Comparison of ENCODE assay signal across 18 cellular contexts in the genomic region with DNA sequence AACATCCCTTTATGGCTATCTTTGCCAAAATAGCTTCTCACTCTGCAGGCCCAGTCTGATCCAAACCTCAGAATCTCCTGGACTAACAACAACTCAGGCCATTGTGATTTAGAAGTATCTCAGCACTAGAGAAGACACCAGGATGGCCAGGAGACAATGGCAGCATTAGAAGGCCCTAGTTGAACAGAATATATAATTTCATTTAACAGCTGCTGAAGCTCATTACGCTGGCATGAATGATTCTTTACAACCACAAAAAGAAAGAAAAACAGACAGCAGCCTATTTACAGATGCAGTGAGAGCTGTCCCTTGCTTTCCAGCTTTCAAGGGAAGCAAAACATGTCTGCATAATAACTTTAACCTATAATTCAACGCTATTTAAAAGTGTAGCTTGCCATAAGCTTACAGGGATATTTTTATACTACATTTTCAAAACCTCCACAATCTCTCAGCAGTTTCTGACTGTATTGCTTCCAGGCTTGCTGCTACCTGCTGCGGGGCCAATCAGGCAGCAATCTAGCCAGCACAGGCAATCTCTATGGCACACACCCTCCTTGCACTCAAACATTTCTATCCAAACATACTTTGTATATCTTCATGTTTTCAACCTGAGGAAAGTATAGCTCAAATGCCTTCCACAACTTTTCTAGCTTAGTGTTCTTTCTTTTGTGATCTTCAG.
A peak's percentile ranks its signal among the peaks of the same experiment; 100 is the strongest.
DNase-seq lines count a peak whose midpoint lies in the region; ATAC-seq, FAIRE-seq and TF ChIP-seq lines count a peak whose summit lies in the region.
"Had no signal": no experiment of that assay in that cellular context is flagged by ENCODE, and none has a peak within 500 bp of the region (broad histone marks: within the 10 kb centered on the region; RNA-seq: fewer than 3 reads in every experiment).

No MANE protein-coding gene starts in this region.

- 44 to 58% methylated on average over 3 of the region's 3 CpGs for WGBS in aorta, 2 donors

- no peaks in the 10 kb centered on the region for H3K9me3 Mint-ChIP-seq in astrocyte (ENCODE audit: unreplicated experiment)
- H3K9me3 Mint-ChIP-seq: T-helper 1 cell treated with Interleukin-12 subunit alpha and Interleukin-12 subunit beta and Interleukin-4 antibody, amounts not matched to agents 30 μg/mL and 1 μg/mL, for 36 hours had no signal

- no peaks in the 10 kb centered on the region for H3K9me3 ChIP-seq in left ventricle myocardium inferior (replicated peaks)
- H3K9me3 ChIP-seq in astrocyte (ENCODE audit: insufficient read depth, low read depth, low read length) = no peaks in the 10 kb centered on the region
- H3K9me3 ChIP-seq in muscle layer of duodenum (ENCODE audit: control insufficient read depth in 1 of 2, low read length in 2 of 2) = no peaks in the 10 kb centered on the region
- H3K9me3 ChIP-seq in aorta (ENCODE audit: control insufficient read depth, low read length) = no peaks in the 10 kb centered on the region
- no peaks in the 10 kb centered on the region for H3K9me3 ChIP-seq in vagina
- H3K9me3 ChIP-seq: Caco-2, right atrium auricular region had no signal

- no peaks in the 10 kb centered on the region for H4K20me1 ChIP-seq in astrocyte (ENCODE audit: insufficient read depth, low read length)

- H3K4me1 ChIP-seq in left ventricle myocardium inferior (peaks cover 89% of the 10 kb centered on the region), astrocyte (ENCODE audit: insufficient read depth, low read length) (peaks cover 21% of the 10 kb centered on the region), muscle layer of duodenum (ENCODE audit: control insufficient read depth in 1 of 2, insufficient read depth in 2 of 2, low read length in 2 of 2) (peaks cover 13 to 40% of the 10 kb centered on the region in 2 donors), aorta (ENCODE audit: control insufficient read depth in 1 of 2, insufficient read depth in 2 of 2, low read length in 2 of 2) (peaks cover 9 to 13% of the 10 kb centered on the region in 2 donors), vagina (peaks cover 15% of the 10 kb centered on the region)

- no peak for TF ChIP-seq CTCF in left ventricle myocardium inferior (IDR thresholded peaks at IDR 0.05; ENCODE audit: borderline replicate concordance)
- TF ChIP-seq CTCF in astrocyte (IDR thresholded peaks at IDR 0.05; ENCODE audit: insufficient read depth, low read depth, low read length) = no peak
- no peak for TF ChIP-seq CTCF in vagina (IDR thresholded peaks at IDR 0.05)

- no peak for ATAC-seq in aorta (ENCODE audit: low FRiP score)
- no peak for ATAC-seq in left colon
- ATAC-seq: natural killer cell had no signal

- intact Hi-C loops in left ventricle myocardium inferior (cut with micrococcal nuclease) = no loop called here
- intact Hi-C loops in cardiac septum (cut with DNase I) = no loop called here
- intact Hi-C loops in aorta (cut with DNase I) = no loop called here
- intact Hi-C loops in left colon (cut with DNase I, micrococcal nuclease) = no loop called here
- intact Hi-C loops in vagina (cut with DNase I) = no loop called here

- H3K27me3 Mint-ChIP-seq in astrocyte (ENCODE audit: low read depth, unreplicated experiment) = no peaks in the 10 kb centered on the region

- H3K4me2 ChIP-seq in astrocyte (ENCODE audit: low read length) = peak overlapping the region; percentile 16

- H3K79me2 ChIP-seq in astrocyte (ENCODE audit: insufficient read depth, low read length) = peaks cover 56% of the 10 kb centered on the region

- H3K4me3 ChIP-seq in left ventricle myocardium inferior (no peak overlapping the region), astrocyte (ENCODE audit: insufficient read depth, low read depth, low read length) (no peak overlapping the region), muscle layer of duodenum (ENCODE audit: low read depth in 1 of 2, low read length in 2 of 2) (no peak overlapping the region), aorta (ENCODE audit: low read length in 2 of 2) (no peak overlapping the region), vagina (no peak overlapping the region)
- H3K4me3 ChIP-seq: right atrium auricular region had no signal

- DNase-seq in left ventricle myocardium inferior (no peak), cardiac septum (ENCODE audit: low spot score) (no peak), astrocyte (ENCODE audit: low read depth) (no peak), aorta (no peak), left colon (no peak), DMS79 treated with DMSO at 0.1 percent for 48 hours (lab: John Stamatoyannopoulos, UW) (no peak), vagina (ENCODE audit: extremely low spot score in 2 of 2) (no peak)
- DNase-seq: activated CD4-positive, alpha-beta T cell treated with anti-CD3 and anti-CD28 coated beads for 36 hours; Caco-2; cerebellar nuclear complex; GOT3; natural killer cell; NCI-H187; stimulated activated CD4-positive, alpha-beta T cell treated with anti-CD3 and anti-CD28 coated beads, Interleukin-4, amount 100 ng/mL, for 1 hour had no signal

- no peak for TF ChIP-seq POLR2A in vagina (IDR thresholded peaks at IDR 0.05)

- H3K27ac Mint-ChIP-seq in astrocyte (ENCODE audit: unreplicated experiment) = no peak overlapping the region
- H3K27ac Mint-ChIP-seq: activated CD4-positive, alpha-beta T cell treated with anti-CD3 and anti-CD28 coated beads for 36 hours; natural killer cell had no signal

- peaks cover 25% of the 10 kb centered on the region for H3K4me1 Mint-ChIP-seq in astrocyte (ENCODE audit: low read depth, unreplicated experiment)
- H3K4me1 Mint-ChIP-seq: natural killer cell had no signal

- H3K27ac ChIP-seq in left ventricle myocardium inferior (replicated peaks) (peak overlapping the region; percentile 83), astrocyte (ENCODE audit: low read depth, low read length) (no peak overlapping the region), muscle layer of duodenum (ENCODE audit: low read length) (peak overlapping the region; percentile 18), aorta (ENCODE audit: low read depth in 1 of 2, low read length in 2 of 2) (peak overlapping the region; percentile 6 to 34), vagina (no peak overlapping the region)

- H3K36me3 ChIP-seq in left ventricle myocardium inferior (peaks cover 11% of the 10 kb centered on the region), astrocyte (ENCODE audit: insufficient read depth, low read length) (peaks cover 17% of the 10 kb centered on the region), muscle layer of duodenum (ENCODE audit: control insufficient read depth in 1 of 2, insufficient read depth in 2 of 2, low read length in 2 of 2) (peaks cover 0 to 8% of the 10 kb centered on the region in 2 donors), aorta (ENCODE audit: control insufficient read depth in 1 of 2, insufficient read depth in 2 of 2, low read length in 1 of 2) (no peaks in the 10 kb centered on the region), vagina (no peaks in the 10 kb centered on the region)

- H3K27me3 ChIP-seq in left ventricle myocardium inferior (ENCODE audit: low read depth) = no peaks in the 10 kb centered on the region
- H3K27me3 ChIP-seq in astrocyte (ENCODE audit: insufficient read depth, low read length) = no peaks in the 10 kb centered on the region
- H3K27me3 ChIP-seq in muscle layer of duodenum (ENCODE audit: low read depth, low read length) = no peaks in the 10 kb centered on the region
- no peaks in the 10 kb centered on the region for H3K27me3 ChIP-seq in aorta (ENCODE audit: control insufficient read depth in 1 of 2, insufficient read depth in 2 of 2, low read length in 1 of 2)
- no peaks in the 10 kb centered on the region for H3K27me3 ChIP-seq in vagina
- H3K27me3 ChIP-seq: right atrium auricular region had no signal

- H3K4me3 Mint-ChIP-seq in astrocyte (ENCODE audit: unreplicated experiment) = no peak overlapping the region
- H3K4me3 Mint-ChIP-seq: activated CD4-positive, alpha-beta T cell treated with anti-CD3 and anti-CD28 coated beads for 36 hours; natural killer cell; T-helper 1 cell treated with Interleukin-12 subunit alpha and Interleukin-12 subunit beta and Interleukin-4 antibody, amounts not matched to agents 30 μg/mL and 1 μg/mL, for 36 hours had no signal

- no peak overlapping the region for H3K9ac ChIP-seq in astrocyte (ENCODE audit: low read length)

- FAIRE-seq in astrocyte (lab: Jason Lieb, UNC) = peak; percentile 50
- FAIRE-seq: endothelial cell of umbilical vein had no signal

- H2AFZ ChIP-seq in astrocyte (ENCODE audit: low read depth, low read length) = no peak overlapping the region

- H3K36me3 Mint-ChIP-seq in astrocyte (ENCODE audit: low read depth, unreplicated experiment) = peaks cover 8% of the 10 kb centered on the region
- H3K36me3 Mint-ChIP-seq: natural killer cell had no signal

Comparison
In these comparisons a context has a peak if more than half of its experiments do, and no peak if none do; other contexts are left out.
1. H3K27ac ChIP-seq: peak in left ventricle myocardium inferior (single experiment), muscle layer of duodenum (single experiment) and aorta (2 of 2); none in astrocyte (single experiment) and vagina (single experiment).